8 cellular contexts compared by ENCODE assay signal in genomic region chr4:70734971-70735370, GRCh38. TPM values are rescaled to one million over a fixed set of nuclear protein-coding genes. Genes with fewer than 3 reads are reported as not detected.
A peak's percentile ranks its signal among the peaks of the same experiment; 100 is the strongest.
DNase-seq lines count a peak whose midpoint lies in the region; ATAC-seq and TF ChIP-seq lines count a peak whose summit lies in the region.

No MANE protein-coding gene starts in this region.

- WGBS in body of pancreas, 2 donors: 4 to 7% methylated on average over 3 of the region's 3 CpGs

- TF ChIP-seq POLR2A in body of pancreas (IDR thresholded peaks at IDR 0.05): no peak

- peak; percentile 26 for DNase-seq in EL
- peak; percentile 32 for DNase-seq in HT-29 (ENCODE audit: low spot score)
- DNase-seq in body of pancreas: no peak
- DNase-seq in mucosa of descending colon: no peak
- DNase-seq in ureter (ENCODE audit: low spot score): no peak
- no peak for DNase-seq in NCI-H524 treated with DMSO at 0.1 percent for 48 hours (lab: John Stamatoyannopoulos, UW)
- DNase-seq in activated CD4-positive, CD25-positive, alpha-beta regulatory T cell treated with anti-CD3 and anti-CD28 coated beads, Interleukin-2, amount 50 U/mL, for 72 hours: no peak

- H3K4me1 ChIP-seq in body of pancreas: peaks cover 24% of the 10 kb centered on the region
- peaks cover 12% of the 10 kb centered on the region for H3K4me1 ChIP-seq in mucosa of descending colon (ENCODE audit: low read depth)

- TF ChIP-seq CTCF in body of pancreas (IDR thresholded peaks at IDR 0.05) (no peak), mucosa of descending colon (IDR thresholded peaks at IDR 0.05) (no peak)

- H3K36me3 ChIP-seq in body of pancreas (replicated peaks in 1 of 2; ENCODE audit: insufficient read depth in 1 of 2, low read depth in 2 of 2): no peaks in the 10 kb centered on the region
- H3K36me3 ChIP-seq in mucosa of descending colon (ENCODE audit: low read depth): no peaks in the 10 kb centered on the region

- no peak for ATAC-seq in body of pancreas
- ATAC-seq in mucosa of descending colon: peak; percentile 32
- ATAC-seq in GM21360 (IDR thresholded peaks at IDR 0.05; ENCODE audit: unreplicated experiment): no peak

- H3K27me3 ChIP-seq in body of pancreas: no peaks in the 10 kb centered on the region

- H3K9me3 ChIP-seq in body of pancreas (no peaks in the 10 kb centered on the region), mucosa of descending colon (no peaks in the 10 kb centered on the region)

- peak overlapping the region; percentile 68 to 83 (median 77) for H3K27ac ChIP-seq in body of pancreas

- no peak overlapping the region for H3K4me3 ChIP-seq in body of pancreas
- H3K4me3 ChIP-seq in mucosa of descending colon: no peak overlapping the region

- intact Hi-C loops in body of pancreas (cut with DNase I) (no loop called here), mucosa of descending colon (cut with DNase I, micrococcal nuclease) (no loop called here)

RNA-seq across cellular contexts. Expression of gene RUFY3, which starts 13.2 kb away (rescaled TPM):
- total RNA-seq in HT-29 (2014; rRNA removed; shearing (Covaris generic)): 15.0 and 18.7 TPM in 2 replicates
- total RNA-seq in body of pancreas: 10 to 100 TPM; 46.4 to 62.6 TPM
- total RNA-seq in mucosa of descending colon: 10 to 100 TPM; 31.9 to 54.2 (median 46.0) TPM
- total RNA-seq in ureter: 89.2 TPM

RNA-seq across cellular contexts. Expression of gene UTP3, which starts 46.6 kb away (rescaled TPM):
- total RNA-seq in HT-29 (2014; rRNA removed; shearing (Covaris generic)): 17.5 and 19.2 TPM in 2 replicates
- 10 to 100 TPM; 12.5 to 15.5 TPM for total RNA-seq in body of pancreas
- 10 to 100 TPM; 15.8 to 23.4 (median 20.5) TPM for total RNA-seq in mucosa of descending colon
- total RNA-seq in ureter: 26.0 TPM

Comparison
In these comparisons a context has a peak if more than half of its experiments do, and no peak if none do; other contexts are left out.
1. DNase-seq: peak in EL (single experiment) and HT-29 (single experiment); none in body of pancreas (0 of 4), mucosa of descending colon (0 of 3), ureter (single experiment), NCI-H524 treated with DMSO at 0.1 percent for 48 hours (single experiment) and activated CD4-positive, CD25-positive, alpha-beta regulatory T cell treated with anti-CD3 and anti-CD28 coated beads, Interleukin-2, amount 50 U/mL, for 72 hours (single experiment).